In the genomic region with DNA sequence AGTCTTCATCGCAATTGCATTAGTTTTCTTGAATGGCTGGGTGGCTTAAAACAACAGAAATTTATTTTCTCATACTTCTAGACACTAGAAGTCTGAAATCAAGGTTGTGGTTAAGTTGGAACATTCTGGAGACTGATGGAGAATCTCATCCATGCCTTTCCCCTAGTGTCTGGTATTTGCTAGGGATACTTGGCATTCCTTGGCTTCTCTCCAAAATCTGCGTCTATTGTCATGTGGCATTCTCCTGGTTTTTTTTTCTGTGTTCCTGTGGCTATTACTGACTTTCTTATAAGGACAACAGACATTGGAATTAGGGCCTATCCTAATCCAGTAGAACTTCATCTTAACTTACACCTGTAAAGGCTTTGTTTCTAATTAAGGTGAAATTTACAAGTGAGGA, we compare ENCODE assay signal across 1 cellular context.
A peak's percentile ranks its signal among the peaks of the same experiment; 100 is the strongest.
TF ChIP-seq lines count a peak whose summit lies in the region.

No MANE protein-coding gene starts in this region.

TF ChIP-seq in WTC11, 78 proteins besides CTCF, POLR2A, EP300 and RAD21 (continued from another document):
- TF ChIP-seq, protein P1, sequence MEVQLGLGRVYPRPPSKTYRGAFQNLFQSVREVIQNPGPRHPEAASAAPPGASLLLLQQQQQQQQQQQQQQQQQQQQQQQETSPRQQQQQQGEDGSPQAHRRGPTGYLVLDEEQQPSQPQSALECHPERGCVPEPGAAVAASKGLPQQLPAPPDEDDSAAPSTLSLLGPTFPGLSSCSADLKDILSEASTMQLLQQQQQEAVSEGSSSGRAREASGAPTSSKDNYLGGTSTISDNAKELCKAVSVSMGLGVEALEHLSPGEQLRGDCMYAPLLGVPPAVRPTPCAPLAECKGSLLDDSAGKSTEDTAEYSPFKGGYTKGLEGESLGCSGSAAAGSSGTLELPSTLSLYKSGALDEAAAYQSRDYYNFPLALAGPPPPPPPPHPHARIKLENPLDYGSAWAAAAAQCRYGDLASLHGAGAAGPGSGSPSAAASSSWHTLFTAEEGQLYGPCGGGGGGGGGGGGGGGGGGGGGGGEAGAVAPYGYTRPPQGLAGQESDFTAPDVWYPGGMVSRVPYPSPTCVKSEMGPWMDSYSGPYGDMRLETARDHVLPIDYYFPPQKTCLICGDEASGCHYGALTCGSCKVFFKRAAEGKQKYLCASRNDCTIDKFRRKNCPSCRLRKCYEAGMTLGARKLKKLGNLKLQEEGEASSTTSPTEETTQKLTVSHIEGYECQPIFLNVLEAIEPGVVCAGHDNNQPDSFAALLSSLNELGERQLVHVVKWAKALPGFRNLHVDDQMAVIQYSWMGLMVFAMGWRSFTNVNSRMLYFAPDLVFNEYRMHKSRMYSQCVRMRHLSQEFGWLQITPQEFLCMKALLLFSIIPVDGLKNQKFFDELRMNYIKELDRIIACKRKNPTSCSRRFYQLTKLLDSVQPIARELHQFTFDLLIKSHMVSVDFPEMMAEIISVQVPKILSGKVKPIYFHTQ (CRISPR knock-in tag; IDR thresholded peaks at IDR 0.05), result no peak
- TF ChIP-seq, protein P2, sequence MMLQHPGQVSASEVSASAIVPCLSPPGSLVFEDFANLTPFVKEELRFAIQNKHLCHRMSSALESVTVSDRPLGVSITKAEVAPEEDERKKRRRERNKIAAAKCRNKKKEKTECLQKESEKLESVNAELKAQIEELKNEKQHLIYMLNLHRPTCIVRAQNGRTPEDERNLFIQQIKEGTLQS (CRISPR knock-in tag; conservative IDR thresholded peaks at IDR 0.05), result no peak
- TF ChIP-seq TEAD1 (CRISPR knock-in tag; IDR thresholded peaks at IDR 0.05), result peak; percentile 96
- TF ChIP-seq SP1 (CRISPR knock-in tag; conservative IDR thresholded peaks at IDR 0.05), result no peak
- TF ChIP-seq, protein P3, sequence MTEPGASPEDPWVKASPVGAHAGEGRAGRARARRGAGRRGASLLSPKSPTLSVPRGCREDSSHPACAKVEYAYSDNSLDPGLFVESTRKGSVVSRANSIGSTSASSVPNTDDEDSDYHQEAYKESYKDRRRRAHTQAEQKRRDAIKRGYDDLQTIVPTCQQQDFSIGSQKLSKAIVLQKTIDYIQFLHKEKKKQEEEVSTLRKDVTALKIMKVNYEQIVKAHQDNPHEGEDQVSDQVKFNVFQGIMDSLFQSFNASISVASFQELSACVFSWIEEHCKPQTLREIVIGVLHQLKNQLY (CRISPR knock-in tag; IDR thresholded peaks at IDR 0.05), result no peak
- no peak for TF ChIP-seq ETV6 (CRISPR knock-in tag; IDR thresholded peaks at IDR 0.05)
- TF ChIP-seq CREM (CRISPR knock-in tag; IDR thresholded peaks at IDR 0.05), result no peak
- TF ChIP-seq ZNF232 (CRISPR knock-in tag; IDR thresholded peaks at IDR 0.05), result no peak
- TF ChIP-seq ATF1 (CRISPR knock-in tag; IDR thresholded peaks at IDR 0.05), result no peak
- TF ChIP-seq, protein P4, sequence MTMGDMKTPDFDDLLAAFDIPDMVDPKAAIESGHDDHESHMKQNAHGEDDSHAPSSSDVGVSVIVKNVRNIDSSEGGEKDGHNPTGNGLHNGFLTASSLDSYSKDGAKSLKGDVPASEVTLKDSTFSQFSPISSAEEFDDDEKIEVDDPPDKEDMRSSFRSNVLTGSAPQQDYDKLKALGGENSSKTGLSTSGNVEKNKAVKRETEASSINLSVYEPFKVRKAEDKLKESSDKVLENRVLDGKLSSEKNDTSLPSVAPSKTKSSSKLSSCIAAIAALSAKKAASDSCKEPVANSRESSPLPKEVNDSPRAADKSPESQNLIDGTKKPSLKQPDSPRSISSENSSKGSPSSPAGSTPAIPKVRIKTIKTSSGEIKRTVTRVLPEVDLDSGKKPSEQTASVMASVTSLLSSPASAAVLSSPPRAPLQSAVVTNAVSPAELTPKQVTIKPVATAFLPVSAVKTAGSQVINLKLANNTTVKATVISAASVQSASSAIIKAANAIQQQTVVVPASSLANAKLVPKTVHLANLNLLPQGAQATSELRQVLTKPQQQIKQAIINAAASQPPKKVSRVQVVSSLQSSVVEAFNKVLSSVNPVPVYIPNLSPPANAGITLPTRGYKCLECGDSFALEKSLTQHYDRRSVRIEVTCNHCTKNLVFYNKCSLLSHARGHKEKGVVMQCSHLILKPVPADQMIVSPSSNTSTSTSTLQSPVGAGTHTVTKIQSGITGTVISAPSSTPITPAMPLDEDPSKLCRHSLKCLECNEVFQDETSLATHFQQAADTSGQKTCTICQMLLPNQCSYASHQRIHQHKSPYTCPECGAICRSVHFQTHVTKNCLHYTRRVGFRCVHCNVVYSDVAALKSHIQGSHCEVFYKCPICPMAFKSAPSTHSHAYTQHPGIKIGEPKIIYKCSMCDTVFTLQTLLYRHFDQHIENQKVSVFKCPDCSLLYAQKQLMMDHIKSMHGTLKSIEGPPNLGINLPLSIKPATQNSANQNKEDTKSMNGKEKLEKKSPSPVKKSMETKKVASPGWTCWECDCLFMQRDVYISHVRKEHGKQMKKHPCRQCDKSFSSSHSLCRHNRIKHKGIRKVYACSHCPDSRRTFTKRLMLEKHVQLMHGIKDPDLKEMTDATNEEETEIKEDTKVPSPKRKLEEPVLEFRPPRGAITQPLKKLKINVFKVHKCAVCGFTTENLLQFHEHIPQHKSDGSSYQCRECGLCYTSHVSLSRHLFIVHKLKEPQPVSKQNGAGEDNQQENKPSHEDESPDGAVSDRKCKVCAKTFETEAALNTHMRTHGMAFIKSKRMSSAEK (CRISPR knock-in tag; IDR thresholded peaks at IDR 0.05; ENCODE audit: borderline replicate concordance), result 0 out of 2 replicates have a peak, but pooled peaks have one; percentile 10
- TF ChIP-seq FOXP1 (CRISPR knock-in tag; IDR thresholded peaks at IDR 0.05; ENCODE audit: borderline replicate concordance), result no peak
- TF ChIP-seq TEAD4 (CRISPR knock-in tag; IDR thresholded peaks at IDR 0.05), result peak; percentile 90; the same call in 1 of the 2 replicates
- TF ChIP-seq, protein P5, sequence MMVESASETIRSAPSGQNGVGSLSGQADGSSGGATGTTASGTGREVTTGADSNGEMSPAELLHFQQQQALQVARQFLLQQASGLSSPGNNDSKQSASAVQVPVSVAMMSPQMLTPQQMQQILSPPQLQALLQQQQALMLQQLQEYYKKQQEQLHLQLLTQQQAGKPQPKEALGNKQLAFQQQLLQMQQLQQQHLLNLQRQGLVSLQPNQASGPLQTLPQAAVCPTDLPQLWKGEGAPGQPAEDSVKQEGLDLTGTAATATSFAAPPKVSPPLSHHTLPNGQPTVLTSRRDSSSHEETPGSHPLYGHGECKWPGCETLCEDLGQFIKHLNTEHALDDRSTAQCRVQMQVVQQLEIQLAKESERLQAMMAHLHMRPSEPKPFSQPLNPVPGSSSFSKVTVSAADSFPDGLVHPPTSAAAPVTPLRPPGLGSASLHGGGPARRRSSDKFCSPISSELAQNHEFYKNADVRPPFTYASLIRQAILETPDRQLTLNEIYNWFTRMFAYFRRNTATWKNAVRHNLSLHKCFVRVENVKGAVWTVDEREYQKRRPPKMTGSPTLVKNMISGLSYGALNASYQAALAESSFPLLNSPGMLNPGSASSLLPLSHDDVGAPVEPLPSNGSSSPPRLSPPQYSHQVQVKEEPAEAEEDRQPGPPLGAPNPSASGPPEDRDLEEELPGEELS (CRISPR knock-in tag; IDR thresholded peaks at IDR 0.05), result no peak
- TF ChIP-seq, protein P6, sequence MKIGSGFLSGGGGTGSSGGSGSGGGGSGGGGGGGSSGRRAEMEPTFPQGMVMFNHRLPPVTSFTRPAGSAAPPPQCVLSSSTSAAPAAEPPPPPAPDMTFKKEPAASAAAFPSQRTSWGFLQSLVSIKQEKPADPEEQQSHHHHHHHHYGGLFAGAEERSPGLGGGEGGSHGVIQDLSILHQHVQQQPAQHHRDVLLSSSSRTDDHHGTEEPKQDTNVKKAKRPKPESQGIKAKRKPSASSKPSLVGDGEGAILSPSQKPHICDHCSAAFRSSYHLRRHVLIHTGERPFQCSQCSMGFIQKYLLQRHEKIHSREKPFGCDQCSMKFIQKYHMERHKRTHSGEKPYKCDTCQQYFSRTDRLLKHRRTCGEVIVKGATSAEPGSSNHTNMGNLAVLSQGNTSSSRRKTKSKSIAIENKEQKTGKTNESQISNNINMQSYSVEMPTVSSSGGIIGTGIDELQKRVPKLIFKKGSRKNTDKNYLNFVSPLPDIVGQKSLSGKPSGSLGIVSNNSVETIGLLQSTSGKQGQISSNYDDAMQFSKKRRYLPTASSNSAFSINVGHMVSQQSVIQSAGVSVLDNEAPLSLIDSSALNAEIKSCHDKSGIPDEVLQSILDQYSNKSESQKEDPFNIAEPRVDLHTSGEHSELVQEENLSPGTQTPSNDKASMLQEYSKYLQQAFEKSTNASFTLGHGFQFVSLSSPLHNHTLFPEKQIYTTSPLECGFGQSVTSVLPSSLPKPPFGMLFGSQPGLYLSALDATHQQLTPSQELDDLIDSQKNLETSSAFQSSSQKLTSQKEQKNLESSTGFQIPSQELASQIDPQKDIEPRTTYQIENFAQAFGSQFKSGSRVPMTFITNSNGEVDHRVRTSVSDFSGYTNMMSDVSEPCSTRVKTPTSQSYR (CRISPR knock-in tag; IDR thresholded peaks at IDR 0.05), result no peak
